ENCODE assay signal across 10 cellular contexts in the genomic region with DNA sequence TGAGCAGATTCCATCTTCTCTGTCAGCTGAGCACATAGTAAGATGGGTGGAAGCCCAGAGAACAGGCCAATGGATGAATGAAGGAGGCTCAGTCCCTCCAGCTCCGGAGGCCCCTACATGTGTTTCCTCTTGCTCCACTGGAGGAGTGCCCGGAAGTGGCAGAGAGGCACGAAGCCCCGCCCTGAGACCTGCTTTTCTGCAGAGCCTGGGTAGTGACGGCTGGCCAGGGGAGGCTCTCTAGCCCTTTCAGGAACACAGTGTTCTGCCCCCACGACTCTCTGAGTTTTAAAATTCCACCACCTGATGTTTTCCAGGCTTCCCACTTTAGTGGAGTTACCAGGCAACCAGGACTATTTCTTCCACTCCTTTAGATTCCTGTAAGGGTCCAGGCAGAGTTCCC.
DNase-seq lines count a peak whose midpoint lies in the region; ATAC-seq lines count a peak whose summit lies in the region.
"Had no signal": no experiment of that assay in that cellular context is flagged by ENCODE, and none has a peak within 500 bp of the region (broad histone marks: within the 10 kb centered on the region; RNA-seq: fewer than 3 reads in every experiment).

No MANE protein-coding gene starts in this region.

- in situ Hi-C loops in G401 (cut with HindIII; ENCODE audit: low sequenced_read_pairs), result no loop called here

- no peak for ATAC-seq in GM21360 (IDR thresholded peaks at IDR 0.05; ENCODE audit: unreplicated experiment)
- ATAC-seq in GM21423 (IDR thresholded peaks at IDR 0.05; ENCODE audit: unreplicated experiment), result no peak
- ATAC-seq in GM21528 (IDR thresholded peaks at IDR 0.05; ENCODE audit: low FRiP score, unreplicated experiment), result no peak
- ATAC-seq in GM18511 (IDR thresholded peaks at IDR 0.05; ENCODE audit: unreplicated experiment), result no peak

- DNase-seq in G401 (ENCODE audit: low spot score) (peak; percentile 78), M059J (ENCODE audit: low read depth) (peak; percentile 7), amygdala (lab: John Stamatoyannopoulos, UW) (peak in 45 of 56 donors; percentile 5 to 82 (median 46)), middle frontal gyrus (ENCODE audit: extremely low spot score, low spot score) (peak; percentile 22)
- DNase-seq: foreskin melanocyte, HFFc6 had no signal

Comparison
In these comparisons a context has a peak if more than half of its experiments do, and no peak if none do; other contexts are left out.
1. DNase-seq: peak in every context shown above with its lines; median percentile 78 in G401; 46 in amygdala; 22 in middle frontal gyrus; 7 in M059J.